1 cellular context compared by ENCODE assay signal in genomic region chr16:81190667-81191066, GRCh38.
TF ChIP-seq lines count a peak whose summit lies in the region.

No MANE protein-coding gene starts in this region.

TF ChIP-seq in IMR-90, 13 proteins besides CTCF, POLR2A, EP300 and RAD21:
- no peak for TF ChIP-seq MAZ (IDR thresholded peaks at IDR 0.05; ENCODE audit: borderline replicate concordance, low read depth, low read length)
- peak; percentile 8; the same call in 1 of the 2 replicates for TF ChIP-seq CEBPB (IDR thresholded peaks at IDR 0.05; ENCODE audit: low read depth, low read length)
